In genomic region chr14:105301103-105301914, GRCh38 we compare ENCODE assay signal across 8 cellular contexts. TPM values are rescaled to one million over a fixed set of nuclear protein-coding genes. Genes with fewer than 3 reads are reported as not detected.
DNase-seq lines count a peak whose midpoint lies in the region; ATAC-seq and TF ChIP-seq lines count a peak whose summit lies in the region.

No MANE protein-coding gene starts in this region.

- no peaks in the 10 kb centered on the region for H3K27me3 ChIP-seq in BLaER1

- H3K4me1 ChIP-seq in BLaER1: peaks cover 65% of the 10 kb centered on the region

- H3K27me3 Mint-ChIP-seq in activated CD4-positive, alpha-beta T cell treated with anti-CD3 and anti-CD28 coated beads, Interleukin-2, amount 10 ng/mL, durations not matched to agents 7 days and 5 days: no peaks in the 10 kb centered on the region

- H3K4me3 ChIP-seq in BLaER1: peak overlapping the region; percentile 94
- H3K4me3 ChIP-seq in coronary artery: peak overlapping the region; percentile 83

- no peaks in the 10 kb centered on the region for H3K9me3 ChIP-seq in BLaER1

- H3K4me2 ChIP-seq in BLaER1: peak overlapping the region; percentile 96

- peak overlapping the region; percentile 94 for H3K27ac Mint-ChIP-seq in activated CD4-positive, alpha-beta T cell treated with anti-CD3 and anti-CD28 coated beads, Interleukin-2, amount 10 ng/mL, durations not matched to agents 7 days and 5 days

- H3K4me3 Mint-ChIP-seq in activated CD4-positive, alpha-beta T cell treated with anti-CD3 and anti-CD28 coated beads, Interleukin-2, amount 10 ng/mL, durations not matched to agents 7 days and 5 days: peak overlapping the region; percentile 90

- ATAC-seq in GM19324 (IDR thresholded peaks at IDR 0.05; ENCODE audit: low FRiP score, unreplicated experiment) (peak; percentile 55), HG03457 (IDR thresholded peaks at IDR 0.05; ENCODE audit: unreplicated experiment) (peak; percentile 45)

- POLR2A ChIA-PET in activated CD4-positive, alpha-beta T cell treated with anti-CD3 and anti-CD28 coated beads, Interleukin-2, amount 10 ng/mL, durations not matched to agents 7 days and 5 days (lab: Charles Lee): interaction anchor here (0.7 to 1.3 kb wide), 3 partner anchors 9 to 180 kb away, joined by 3 to 7 read pairs (median 3); partner anchors contain the start of gene PACS2

- peak overlapping the region; percentile 97 for H3K9ac ChIP-seq in BLaER1

- H3K36me3 Mint-ChIP-seq in activated CD4-positive, alpha-beta T cell treated with anti-CD3 and anti-CD28 coated beads, Interleukin-2, amount 10 ng/mL, durations not matched to agents 7 days and 5 days (ENCODE audit: low read depth): peaks cover 15% of the 10 kb centered on the region

- peak; percentile 81 for DNase-seq in NCI-H524 treated with DMSO at 0.1 percent for 48 hours (lab: John Stamatoyannopoulos, UW)
- DNase-seq in activated CD4-positive, alpha-beta T cell treated with anti-CD3 and anti-CD28 coated beads, Interleukin-2, amount 10 ng/mL, durations not matched to agents 7 days and 5 days: peak; percentile 98
- DNase-seq in coronary artery (ENCODE audit: low spot score): peak; percentile 96
- peak; percentile 98 for DNase-seq in left kidney (ENCODE audit: low read depth, low spot score)
- peak; percentile 99 to 100 for DNase-seq in stimulated activated CD4-positive, alpha-beta T cell treated with anti-CD3 and anti-CD28 coated beads, Interleukin-1b, Interleukin-23, amount 100 ng/mL, for 4 hours (ENCODE audit: low read depth in 2 of 2)

- H3K9me3 Mint-ChIP-seq in activated CD4-positive, alpha-beta T cell treated with anti-CD3 and anti-CD28 coated beads, Interleukin-2, amount 10 ng/mL, durations not matched to agents 7 days and 5 days: no peaks in the 10 kb centered on the region

- no peak for TF ChIP-seq CTCF in coronary artery (IDR thresholded peaks at IDR 0.05)

- H4K20me1 ChIP-seq in BLaER1: peaks cover 41% of the 10 kb centered on the region

- CTCF ChIA-PET in activated CD4-positive, alpha-beta T cell treated with anti-CD3 and anti-CD28 coated beads, Interleukin-2, amount 10 ng/mL, durations not matched to agents 7 days and 5 days (lab: Charles Lee): interaction anchor here (0.8 to 1.4 kb wide), 8 partner anchors 10 to 255 kb away, joined by 3 to 6 read pairs (median 4); partner anchors contain the start of gene PACS2

- H3K27ac ChIP-seq in BLaER1 (peak overlapping the region; percentile 95), coronary artery (peak overlapping the region; percentile 85 to 100)

- H3K36me3 ChIP-seq in BLaER1: 0 out of 2 replicates have a peak, but pooled peaks cover 9% of the 10 kb centered on the region

- peaks cover 57% of the 10 kb centered on the region for H3K4me1 Mint-ChIP-seq in activated CD4-positive, alpha-beta T cell treated with anti-CD3 and anti-CD28 coated beads, Interleukin-2, amount 10 ng/mL, durations not matched to agents 7 days and 5 days

RNA-seq across cellular contexts. Expression of gene BRF1, which starts 0.5 kb away (rescaled TPM):
- total RNA-seq in activated CD4-positive, alpha-beta T cell treated with anti-CD3 and anti-CD28 coated beads, Interleukin-2, amount 10 ng/mL, durations not matched to agents 7 days and 5 days: 10 to 100 TPM; 39.0 to 50.9 TPM

RNA-seq across cellular contexts. Expression of gene PACS2, which starts 13.2 kb away (rescaled TPM):
- 10 to 100 TPM; 43.3 to 46.8 TPM for total RNA-seq in activated CD4-positive, alpha-beta T cell treated with anti-CD3 and anti-CD28 coated beads, Interleukin-2, amount 10 ng/mL, durations not matched to agents 7 days and 5 days

RNA-seq across cellular contexts. Expression of gene BTBD6, which starts 53.0 kb away (rescaled TPM):
- total RNA-seq in activated CD4-positive, alpha-beta T cell treated with anti-CD3 and anti-CD28 coated beads, Interleukin-2, amount 10 ng/mL, durations not matched to agents 7 days and 5 days: 10 to 100 TPM; 43.7 to 43.9 TPM

Comparison
In these comparisons a context has a peak if more than half of its experiments do, and no peak if none do; other contexts are left out.
1. Peak in every context shown above with its lines: DNase-seq, ATAC-seq, H3K4me3 ChIP-seq and H3K27ac ChIP-seq.